15 cellular contexts compared by ENCODE assay signal in genomic region chr1:184595609-184596008, GRCh38.
DNase-seq lines count a peak whose midpoint lies in the region; ATAC-seq and TF ChIP-seq lines count a peak whose summit lies in the region.
"Had no signal": no experiment of that assay in that cellular context is flagged by ENCODE, and none has a peak within 500 bp of the region (broad histone marks: within the 10 kb centered on the region; RNA-seq: fewer than 3 reads in every experiment).

No MANE protein-coding gene starts in this region.

- H4K20me1 ChIP-seq in GM23248 (ENCODE audit: insufficient read depth): no peaks in the 10 kb centered on the region
- no peaks in the 10 kb centered on the region for H4K20me1 ChIP-seq in fibroblast of lung (ENCODE audit: control insufficient read depth, extremely low read depth, insufficient read depth, low read length)
- H4K20me1 ChIP-seq in Karpas-422 (ENCODE audit: insufficient read depth, low read depth, low read length): no peaks in the 10 kb centered on the region

- TF ChIP-seq EP300 in gastroesophageal sphincter (IDR thresholded peaks at IDR 0.05): no peak

- WGBS in GM23248 (ENCODE audit: low coverage in 1 of 2, low lambda C conversion rate in 2 of 2, missing lambda C conversion rate in 2 of 2), 2 experiments: 48 to 49% methylated on average over 7 of the region's 7 CpGs
- 82 to 91% methylated on average over 6 to 7 of the region's 7 CpGs for WGBS in gastroesophageal sphincter (ENCODE audit: low coverage in 1 of 2), 2 donors

- H3K36me3 ChIP-seq in GM23248 (ENCODE audit: low read depth) (no peaks in the 10 kb centered on the region), fibroblast of lung (ENCODE audit: control insufficient read depth, insufficient read depth, low read length) (no peaks in the 10 kb centered on the region), Karpas-422 (ENCODE audit: insufficient read depth, low read length) (no peaks in the 10 kb centered on the region), gastroesophageal sphincter (peaks cover 0 to 17% of the 10 kb centered on the region in 2 donors)
- H3K36me3 ChIP-seq: thoracic aorta had no signal

- H3F3A ChIP-seq in GM23248 (ENCODE audit: insufficient read depth): peaks cover 5% of the 10 kb centered on the region; the same call in 1 of the 2 replicates

- H3K4me1 ChIP-seq in GM23248 (ENCODE audit: insufficient read depth): peaks cover 20% of the 10 kb centered on the region
- H3K4me1 ChIP-seq in fibroblast of lung (ENCODE audit: control insufficient read depth, extremely low read depth, insufficient read depth, low read length): peaks cover 9% of the 10 kb centered on the region
- no peaks in the 10 kb centered on the region for H3K4me1 ChIP-seq in Karpas-422 (ENCODE audit: low read length)
- peaks cover 0 to 12% (median 0%) of the 10 kb centered on the region in 3 donors for H3K4me1 ChIP-seq in gastroesophageal sphincter

- H3K4me2 ChIP-seq in GM23248 (ENCODE audit: unreplicated experiment) (no peak overlapping the region), fibroblast of lung (ENCODE audit: extremely low read depth, insufficient read depth, low read length) (no peak overlapping the region), Karpas-422 (ENCODE audit: low read depth, low read length, poor library complexity, severe bottlenecking) (no peak overlapping the region)

- no peak overlapping the region for H3K4me3 ChIP-seq in GM23248
- no peak overlapping the region for H3K4me3 ChIP-seq in fibroblast of lung (replicated peaks in 1 of 4; ENCODE audit: control extremely low read depth in 1 of 4, insufficient read depth in 1 of 4, low read depth in 3 of 4, low read length in 4 of 4)
- H3K4me3 ChIP-seq in skeletal muscle cell (ENCODE audit: low read depth, low read length): no peak overlapping the region
- H3K4me3 ChIP-seq in Karpas-422 (ENCODE audit: low read length): no peak overlapping the region
- no peak overlapping the region for H3K4me3 ChIP-seq in gastroesophageal sphincter
- H3K4me3 ChIP-seq: coronary artery, skin epidermis, thoracic aorta had no signal

- H3K27ac ChIP-seq in GM23248: no peak overlapping the region
- no peak overlapping the region for H3K27ac ChIP-seq in fibroblast of lung (ENCODE audit: insufficient read depth, low read length)
- no peak overlapping the region for H3K27ac ChIP-seq in Karpas-422 (ENCODE audit: low read length)
- H3K27ac ChIP-seq in gastroesophageal sphincter: no peak overlapping the region
- H3K27ac ChIP-seq: coronary artery, thoracic aorta had no signal

- no peak overlapping the region for H3K9ac ChIP-seq in GM23248
- H3K9ac ChIP-seq in fibroblast of lung (ENCODE audit: insufficient read depth, low read length): no peak overlapping the region
- H3K9ac ChIP-seq in Karpas-422 (ENCODE audit: low read length): no peak overlapping the region

- peak; percentile 89 for DNase-seq in GM23248
- peak; percentile 15 for DNase-seq in RPMI7951 (ENCODE audit: low read depth)
- peak; percentile 59 to 64 for DNase-seq in fibroblast of lung (ENCODE audit: low read depth in 2 of 2)
- peak; percentile 60 for DNase-seq in skeletal muscle cell (ENCODE audit: low read depth)
- no peak for DNase-seq in T-helper 17 cell
- no peak for DNase-seq in Karpas-422
- DNase-seq: activated CD8-positive, alpha-beta memory T cell treated with anti-CD3 and anti-CD28 coated beads for 24 hours; activated naive CD4-positive, alpha-beta T cell treated with anti-CD3 and anti-CD28 coated beads for 36 hours; left ventricle myocardium superior; NCI-H2227 treated with DMSO at 0.1 percent for 48 hours; T1000 had no signal

- H3K27me3 ChIP-seq in GM23248 (replicated peaks; ENCODE audit: insufficient read depth): no peaks in the 10 kb centered on the region
- H3K27me3 ChIP-seq in fibroblast of lung (ENCODE audit: control insufficient read depth, insufficient read depth, low read length): no peaks in the 10 kb centered on the region
- no peaks in the 10 kb centered on the region for H3K27me3 ChIP-seq in Karpas-422 (ENCODE audit: low read length)
- no peaks in the 10 kb centered on the region for H3K27me3 ChIP-seq in gastroesophageal sphincter

- no peak for TF ChIP-seq POLR2A in gastroesophageal sphincter (IDR thresholded peaks at IDR 0.05)

- H2AFZ ChIP-seq in GM23248 (no peak overlapping the region), fibroblast of lung (ENCODE audit: low read length) (no peak overlapping the region), Karpas-422 (ENCODE audit: low read length) (no peak overlapping the region)

- in situ Hi-C loops in GM23248 (cut with MboI): no loop called here

- H3K27ac Mint-ChIP-seq in T-helper 17 cell: no peak overlapping the region
- H3K27ac Mint-ChIP-seq: activated naive CD4-positive, alpha-beta T cell treated with anti-CD3 and anti-CD28 coated beads for 36 hours had no signal

- H3K9me2 ChIP-seq in GM23248 (ENCODE audit: insufficient read depth): no peaks in the 10 kb centered on the region
- no peaks in the 10 kb centered on the region for H3K9me2 ChIP-seq in Karpas-422 (replicated peaks; ENCODE audit: insufficient read depth, low read length)

- no peaks in the 10 kb centered on the region for H3K4me1 Mint-ChIP-seq in T-helper 17 cell

- ATAC-seq in T-helper 17 cell (no peak), gastroesophageal sphincter (no peak)
- ATAC-seq: left ventricle myocardium superior had no signal

- H3K27me3 Mint-ChIP-seq in T-helper 17 cell: peaks cover 17% of the 10 kb centered on the region

- no peaks in the 10 kb centered on the region for H3K79me2 ChIP-seq in GM23248 (ENCODE audit: insufficient read depth)
- no peaks in the 10 kb centered on the region for H3K79me2 ChIP-seq in fibroblast of lung (ENCODE audit: control insufficient read depth, insufficient read depth, low read length)
- H3K79me2 ChIP-seq in Karpas-422 (ENCODE audit: low read length): no peaks in the 10 kb centered on the region

- H3K4me3 Mint-ChIP-seq in T-helper 17 cell: no peak overlapping the region
- H3K4me3 Mint-ChIP-seq: activated naive CD4-positive, alpha-beta T cell treated with anti-CD3 and anti-CD28 coated beads for 36 hours had no signal

- TF ChIP-seq CTCF in fibroblast of lung (conservative IDR thresholded peaks at IDR 0.05 in 1 of 2, IDR thresholded peaks at IDR 0.05 in 1 of 2; ENCODE audit: low read depth in 1 of 2, low read length in 2 of 2) (no peak), gastroesophageal sphincter (IDR thresholded peaks at IDR 0.05) (no peak)

- no peaks in the 10 kb centered on the region for H3K9me3 ChIP-seq in GM23248 (ENCODE audit: low read depth)
- no peaks in the 10 kb centered on the region for H3K9me3 ChIP-seq in fibroblast of lung (ENCODE audit: control insufficient read depth, insufficient read depth, low read depth, low read length)
- H3K9me3 ChIP-seq in T-helper 17 cell (ENCODE audit: control insufficient read depth, low read length, poor library complexity, severe bottlenecking): no peaks in the 10 kb centered on the region
- no peaks in the 10 kb centered on the region for H3K9me3 ChIP-seq in Karpas-422 (ENCODE audit: low read length)
- H3K9me3 ChIP-seq in gastroesophageal sphincter: no peaks in the 10 kb centered on the region
- H3K9me3 ChIP-seq: thoracic aorta had no signal

- H3K36me3 Mint-ChIP-seq in T-helper 17 cell (ENCODE audit: low read depth): no peaks in the 10 kb centered on the region

Comparison
In these comparisons a context has a peak if more than half of its experiments do, and no peak if none do; other contexts are left out.
1. DNase-seq: peak in GM23248 (single experiment), RPMI7951 (single experiment), fibroblast of lung (2 of 2) and skeletal muscle cell (single experiment); none in T-helper 17 cell (0 of 3) and Karpas-422 (single experiment).